Comparison of ENCODE assay signal across 9 cellular contexts in the genomic region with DNA sequence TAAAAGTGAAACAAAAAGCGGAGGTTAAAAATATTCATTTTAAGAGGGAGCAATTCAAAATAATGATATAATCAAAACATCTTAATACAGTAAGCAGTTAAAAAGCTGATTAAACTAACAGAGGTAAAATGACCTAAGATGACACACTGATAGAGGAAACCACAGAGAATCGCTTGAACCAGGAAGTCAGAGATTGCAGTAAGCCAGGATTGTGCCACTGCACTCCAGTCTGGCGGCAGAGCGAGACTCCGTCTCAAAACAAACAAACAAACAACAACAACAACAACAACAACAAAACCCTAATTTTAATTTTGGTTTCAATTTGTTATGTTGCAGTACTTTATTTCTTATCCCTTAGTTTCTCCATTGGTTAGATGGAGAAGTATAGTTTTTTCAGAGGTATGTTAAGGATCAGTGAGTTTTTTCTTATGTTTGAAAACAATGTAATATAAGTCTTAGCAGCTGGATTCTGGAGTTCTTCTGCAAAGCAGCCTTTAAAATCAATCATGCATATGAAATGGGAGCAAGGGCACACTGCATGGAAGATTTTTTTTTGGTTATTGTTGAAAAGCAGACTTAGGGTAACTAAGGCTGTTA. TPM values are rescaled to one million over a fixed set of nuclear protein-coding genes. Genes with fewer than 3 reads are reported as not detected.
A peak's percentile ranks its signal among the peaks of the same experiment; 100 is the strongest.
DNase-seq lines count a peak whose midpoint lies in the region; ATAC-seq and TF ChIP-seq lines count a peak whose summit lies in the region.
"Had no signal": no experiment of that assay in that cellular context is flagged by ENCODE, and none has a peak within 500 bp of the region (broad histone marks: within the 10 kb centered on the region; RNA-seq: fewer than 3 reads in every experiment).

No MANE protein-coding gene starts in this region.

- no peak overlapping the region for H4K5ac ChIP-seq in mesendoderm (ENCODE audit: low read length)

- no peaks in the 10 kb centered on the region for H3K79me1 ChIP-seq in mesendoderm (ENCODE audit: low read length)

- H3K27ac ChIP-seq in mesendoderm (ENCODE audit: low read depth, low read length): no peak overlapping the region
- no peak overlapping the region for H3K27ac ChIP-seq in tibial artery

- in situ Hi-C loops in ACHN (cut with HindIII; ENCODE audit: low pct_ligation_motif_present, low pct_unique_long_range_greater_than_20kb, low sequenced_read_pairs): no loop called here

- no peak overlapping the region for H3K9ac ChIP-seq in mesendoderm (ENCODE audit: low read length)

- H3K79me2 ChIP-seq in mesendoderm (ENCODE audit: control insufficient read depth, insufficient read depth, low read length): no peaks in the 10 kb centered on the region

- no peak overlapping the region for H3K56ac ChIP-seq in mesendoderm (ENCODE audit: low read length)

- ATAC-seq in GM18861 (IDR thresholded peaks at IDR 0.05; ENCODE audit: unreplicated experiment) (peak; percentile 70), HG03135 (IDR thresholded peaks at IDR 0.05; ENCODE audit: unreplicated experiment) (no peak)
- ATAC-seq in activated T-helper 17 cell treated with anti-CD3 and anti-CD28 coated beads, Interleukin-2, amount 50 U/mL, for 72 hours (replicated peaks): peak; percentile 90

- H3K27me3 Mint-ChIP-seq in activated T-helper 17 cell treated with anti-CD3 and anti-CD28 coated beads, Interleukin-2, amount 50 U/mL, for 72 hours: no peaks in the 10 kb centered on the region

- no peak overlapping the region for H3K4me2 ChIP-seq in mesendoderm (ENCODE audit: low read length)

- TF ChIP-seq CTCF in tibial artery (IDR thresholded peaks at IDR 0.05): no peak

- no peak overlapping the region for H2AK5ac ChIP-seq in mesendoderm (ENCODE audit: low read length)

- peaks cover 4% of the 10 kb centered on the region for H3K4me1 Mint-ChIP-seq in activated T-helper 17 cell treated with anti-CD3 and anti-CD28 coated beads, Interleukin-2, amount 50 U/mL, for 72 hours

- H2BK120ac ChIP-seq in mesendoderm (ENCODE audit: low read depth, low read length): no peak overlapping the region

- H3K27ac Mint-ChIP-seq in activated T-helper 17 cell treated with anti-CD3 and anti-CD28 coated beads, Interleukin-2, amount 50 U/mL, for 72 hours: peak overlapping the region; percentile 52

- no peak overlapping the region for H4K8ac ChIP-seq in mesendoderm (ENCODE audit: low read depth, low read length)

- intact Hi-C loops in tibial artery (cut with DNase I; ENCODE audit: low total_unique reads): no loop called here

- no peak overlapping the region for H3K4me3 ChIP-seq in Jurkat, Clone E6-1 (ENCODE audit: low read length)
- H3K4me3 ChIP-seq in mesendoderm (ENCODE audit: low read length) (no peak overlapping the region), tibial artery (no peak overlapping the region)

- H3K4ac ChIP-seq in mesendoderm (ENCODE audit: low read depth, low read length): no peak overlapping the region

- H2BK15ac ChIP-seq in mesendoderm (replicated peaks; ENCODE audit: low read depth): no peak overlapping the region

- no peak overlapping the region for H3K23ac ChIP-seq in mesendoderm (ENCODE audit: low read length)

- DNase-seq in ACHN (peak; percentile 11), mesendoderm (peak; percentile 27), NCI-H1930 (lab: John Stamatoyannopoulos, UW) (no peak), tibial artery (no peak)
- DNase-seq in Jurkat, Clone E6-1 (ENCODE audit: low read depth, low spot score): peak; percentile 28

- H3K9me3 ChIP-seq in tibial artery: no peaks in the 10 kb centered on the region

- H3K36me3 ChIP-seq in mesendoderm (ENCODE audit: control insufficient read depth, insufficient read depth, low read length) (no peaks in the 10 kb centered on the region), tibial artery (no peaks in the 10 kb centered on the region)

- peaks cover 5% of the 10 kb centered on the region for H3K36me3 Mint-ChIP-seq in activated T-helper 17 cell treated with anti-CD3 and anti-CD28 coated beads, Interleukin-2, amount 50 U/mL, for 72 hours (ENCODE audit: low read depth)

- H3K4me3 Mint-ChIP-seq in activated T-helper 17 cell treated with anti-CD3 and anti-CD28 coated beads, Interleukin-2, amount 50 U/mL, for 72 hours: peak overlapping the region; percentile 73

- no peak overlapping the region for H2BK5ac ChIP-seq in mesendoderm (ENCODE audit: low read length)

- H3K27me3 ChIP-seq in mesendoderm (ENCODE audit: insufficient read depth, low read length, poor library complexity): no peaks in the 10 kb centered on the region
- no peaks in the 10 kb centered on the region for H3K27me3 ChIP-seq in tibial artery

- H3K4me1 ChIP-seq in mesendoderm (ENCODE audit: control insufficient read depth, low read depth, low read length) (no peaks in the 10 kb centered on the region), tibial artery (no peaks in the 10 kb centered on the region)

- H3K18ac ChIP-seq in mesendoderm (ENCODE audit: low read length): no peak overlapping the region

- no peaks in the 10 kb centered on the region for H3K9me3 Mint-ChIP-seq in activated T-helper 17 cell treated with anti-CD3 and anti-CD28 coated beads, Interleukin-2, amount 50 U/mL, for 72 hours

- WGBS in mesendoderm (ENCODE audit: extremely low coverage, insufficient coverage, low lambda C conversion rate): no CpG with 5 or more reads among the region's 5 CpGs

RNA-seq across cellular contexts. Expression of a gene that starts 58.5 kb away (rescaled TPM):
- polyA plus RNA-seq in Jurkat, Clone E6-1 (2012; ENCODE audit: insufficient read depth, insufficient read length): 0.36 TPM
- not detected for total RNA-seq in activated T-helper 17 cell treated with anti-CD3 and anti-CD28 coated beads, Interleukin-2, amount 50 U/mL, for 72 hours
- not detected for polyA plus RNA-seq in mesendoderm (2013, experiment 1 of 2)
- not detected for polyA plus RNA-seq in mesendoderm (2013, experiment 2 of 2)
- total RNA-seq: urinary bladder had no signal
- polyA plus RNA-seq: urinary bladder had no signal

Comparison
In these comparisons a context has a peak if more than half of its experiments do, and no peak if none do; other contexts are left out.
1. DNase-seq: peak in ACHN (single experiment), Jurkat, Clone E6-1 (single experiment) and mesendoderm (single experiment); none in NCI-H1930 (0 of 2) and tibial artery (0 of 2).